Comparison of ENCODE assay signal across 9 cellular contexts in genomic region chr12:51323317-51323960, GRCh38. TPM values are rescaled to one million over a fixed set of nuclear protein-coding genes. Genes with fewer than 3 reads are reported as not detected.
DNase-seq lines count a peak whose midpoint lies in the region; ATAC-seq and TF ChIP-seq lines count a peak whose summit lies in the region.
"Had no signal": no experiment of that assay in that cellular context is flagged by ENCODE, and none has a peak within 500 bp of the region (broad histone marks: within the 10 kb centered on the region; RNA-seq: fewer than 3 reads in every experiment).

No MANE protein-coding gene starts in this region.

- H3K9me3 Mint-ChIP-seq in CD4-positive, alpha-beta T cell = no peaks in the 10 kb centered on the region

- POLR2A ChIA-PET in CD4-positive, alpha-beta T cell (lab: Charles Lee) = interaction anchor here (1.0 to 8.8 kb wide), 9 partner anchors 11 to 240 kb away, joined by 3 to 82 read pairs (median 11); partner anchors contain the start of genes CSRNP2, DAZAP2 and POU6F1

- no peaks in the 10 kb centered on the region for H3K36me3 ChIP-seq in mucosa of rectum (ENCODE audit: control insufficient read depth in 2 of 2, insufficient read depth in 2 of 2, low read length in 2 of 2)

- peak overlapping the region; percentile 45 to 61 for H3K9ac ChIP-seq in mucosa of rectum (ENCODE audit: low read depth in 1 of 2, low read length in 2 of 2)

- peaks cover 88% of the 10 kb centered on the region for H3K4me1 Mint-ChIP-seq in CD4-positive, alpha-beta T cell (ENCODE audit: low read depth)

- peak; percentile 40 to 65 (median 54) for DNase-seq in CD4-positive, alpha-beta T cell
- peak; percentile 52 for DNase-seq in activated CD8-positive, alpha-beta memory T cell treated with anti-CD3 and anti-CD28 coated beads, Interleukin-2, amount 50 U/mL, for 4 hours
- DNase-seq in NCI-H2107 treated with DMSO at 0.1 percent for 48 hours (lab: John Stamatoyannopoulos, UW; ENCODE audit: unreplicated experiment) (no peak), KG1 (lab: John Stamatoyannopoulos, UW) (no peak)

- peak overlapping the region; percentile 87 for H3K27ac Mint-ChIP-seq in CD4-positive, alpha-beta T cell

- intact Hi-C loops in CD4-positive, alpha-beta T cell (cut with DNase I, micrococcal nuclease) = no loop called here

- H3K27ac ChIP-seq in CD4-positive, alpha-beta T cell (ENCODE audit: low read depth, low read length) = peak overlapping the region; percentile 92
- H3K27ac ChIP-seq in mucosa of rectum (ENCODE audit: low read depth in 2 of 2, low read length in 2 of 2) = peak overlapping the region; percentile 60 to 85

- H3K4me3 Mint-ChIP-seq in CD4-positive, alpha-beta T cell = peak overlapping the region; percentile 97

- CTCF ChIA-PET in CD4-positive, alpha-beta T cell (lab: Charles Lee) = interaction anchor here (0.6 to 10.7 kb wide), 4 partner anchors 18 to 1775 kb away, joined by 3 to 52 read pairs (median 4); partner anchors contain the start of gene POU6F1

- peaks cover 20 to 28% of the 10 kb centered on the region in 2 donors for H3K4me1 ChIP-seq in mucosa of rectum (ENCODE audit: control insufficient read depth in 2 of 2, insufficient read depth in 2 of 2, low read length in 2 of 2)

- no peak for TF ChIP-seq CTCF in CD4-positive, alpha-beta T cell (IDR thresholded peaks at IDR 0.05)

- H3K27me3 ChIP-seq in CD4-positive, alpha-beta T cell (ENCODE audit: control insufficient read depth, insufficient read depth, low read length) = no peaks in the 10 kb centered on the region
- H3K27me3 ChIP-seq in mucosa of rectum (ENCODE audit: control insufficient read depth in 2 of 2, insufficient read depth in 2 of 2, low read length in 2 of 2) = no peaks in the 10 kb centered on the region

- peak; percentile 71 for ATAC-seq in CD4-positive, alpha-beta T cell (ENCODE audit: poor library complexity)
- ATAC-seq in HG02840 (IDR thresholded peaks at IDR 0.05; ENCODE audit: low FRiP score, unreplicated experiment) (peak; percentile 15), HG03457 (IDR thresholded peaks at IDR 0.05; ENCODE audit: unreplicated experiment) (no peak), HG02763 (IDR thresholded peaks at IDR 0.05; ENCODE audit: unreplicated experiment) (no peak)

- H3K27me3 Mint-ChIP-seq in CD4-positive, alpha-beta T cell = no peaks in the 10 kb centered on the region

- H3K9me3 ChIP-seq in CD4-positive, alpha-beta T cell (ENCODE audit: control insufficient read depth, low read length) = no peaks in the 10 kb centered on the region
- no peaks in the 10 kb centered on the region for H3K9me3 ChIP-seq in mucosa of rectum (ENCODE audit: control insufficient read depth in 2 of 2, low read length in 2 of 2)

- H3K4me3 ChIP-seq in mucosa of rectum (ENCODE audit: low read length in 2 of 2) = peak overlapping the region; percentile 5 to 65

- peaks cover 42% of the 10 kb centered on the region for H3K36me3 Mint-ChIP-seq in CD4-positive, alpha-beta T cell (ENCODE audit: low read depth)

RNA-seq across cellular contexts. Expression of gene BIN2, which starts 0.5 kb away (rescaled TPM):
- 100 to 1,000 TPM; 127 to 138 TPM for total RNA-seq in CD4-positive, alpha-beta T cell

RNA-seq across cellular contexts. Expression of gene CELA1, which starts 23.0 kb away (rescaled TPM):
- total RNA-seq in CD4-positive, alpha-beta T cell = 1 to 10 TPM in 1 of 2 experiments, under 1 TPM in 1; 0.85 to 1.2 TPM
- total RNA-seq: left colon had no signal

RNA-seq across cellular contexts. Expression of gene SMAGP, which starts 53.2 kb away (rescaled TPM):
- total RNA-seq in CD4-positive, alpha-beta T cell = 1 to 10 TPM; 2.5 to 3.0 TPM

Comparison
In these comparisons a context has a peak if more than half of its experiments do, and no peak if none do; other contexts are left out.
1. ATAC-seq: peak in CD4-positive, alpha-beta T cell (single experiment) and HG02840 (single experiment); none in HG03457 (single experiment) and HG02763 (single experiment).
2. DNase-seq: peak in CD4-positive, alpha-beta T cell (10 of 10) and activated CD8-positive, alpha-beta memory T cell treated with anti-CD3 and anti-CD28 coated beads, Interleukin-2, amount 50 U/mL, for 4 hours (single experiment); none in NCI-H2107 treated with DMSO at 0.1 percent for 48 hours (single experiment) and KG1 (single experiment).